In genomic region chr3:32684029-32684799, GRCh38 we compare ENCODE assay signal across 8 cellular contexts. TPM values are rescaled to one million over a fixed set of nuclear protein-coding genes. Genes with fewer than 3 reads are reported as not detected.
A peak's percentile ranks its signal among the peaks of the same experiment; 100 is the strongest.
DNase-seq lines count a peak whose midpoint lies in the region; ATAC-seq, FAIRE-seq and TF ChIP-seq lines count a peak whose summit lies in the region.

No MANE protein-coding gene starts in this region.

- H3K9me1 ChIP-seq in keratinocyte (ENCODE audit: control insufficient read depth, extremely low read depth, insufficient read depth, low read length) = no peaks in the 10 kb centered on the region

- DNase-seq in SK-N-SH (no peak), keratinocyte (ENCODE audit: low read depth, low spot score) (no peak), suprapubic skin (ENCODE audit: low spot score in 2 of 2) (no peak)
- no peak for DNase-seq in activated T-helper 2 cell treated with anti-CD3 and anti-CD28 coated beads, Interferon-gamma antibody, Interleukin-2, Interleukin-4, amounts not matched to agents 10 μg/mL and 5 μg/mL and 100 μg/mL, durations not matched to agents 14 hours and 24 hours and 36 hours (ENCODE audit: low spot score)

- peaks cover 12% of the 10 kb centered on the region for H3K36me3 Mint-ChIP-seq in activated T-helper 2 cell treated with anti-CD3 and anti-CD28 coated beads, Interferon-gamma antibody, Interleukin-2, Interleukin-4, amounts not matched to agents 10 μg/mL and 5 μg/mL and 100 μg/mL, durations not matched to agents 14 hours and 24 hours and 36 hours (ENCODE audit: low read depth)

- H3K36me3 ChIP-seq in SK-N-SH (replicated peaks in 1 of 2; ENCODE audit: control insufficient read depth in 1 of 2, insufficient read depth in 2 of 2, low read length in 1 of 2) = peaks cover 2 to 7% of the 10 kb centered on the region in 2 experiments
- H3K36me3 ChIP-seq in keratinocyte (ENCODE audit: control insufficient read depth in 2 of 2, extremely low read depth in 1 of 2, insufficient read depth in 2 of 2, low read length in 2 of 2) = peaks cover 0 to 4% of the 10 kb centered on the region in 2 experiments
- no peaks in the 10 kb centered on the region for H3K36me3 ChIP-seq in suprapubic skin

- TF ChIP-seq CTCF in SK-N-SH (IDR thresholded peaks at IDR 0.05) (no peak), keratinocyte (optimal IDR thresholded peaks at IDR 0.05 in 1 of 3, IDR thresholded peaks at IDR 0.05 in 1 of 3, conservative IDR thresholded peaks at IDR 0.05 in 1 of 3; ENCODE audit: extremely low read depth in 1 of 3, insufficient read depth in 2 of 3, low read length in 3 of 3) (no peak), suprapubic skin (IDR thresholded peaks at IDR 0.05) (no peak)

- H3K27ac ChIP-seq in SK-N-SH (ENCODE audit: low read depth in 2 of 2, low read length in 1 of 2) (peak overlapping the region; percentile 72 to 76), keratinocyte (ENCODE audit: control insufficient read depth, insufficient read depth, low read length) (peak overlapping the region; percentile 57), suprapubic skin (peak overlapping the region; percentile 81)

- FAIRE-seq in keratinocyte (lab: Jason Lieb, UNC) = no peak

- H3K9me3 Mint-ChIP-seq in activated T-helper 2 cell treated with anti-CD3 and anti-CD28 coated beads, Interferon-gamma antibody, Interleukin-2, Interleukin-4, amounts not matched to agents 10 μg/mL and 5 μg/mL and 100 μg/mL, durations not matched to agents 14 hours and 24 hours and 36 hours = no peaks in the 10 kb centered on the region

- H3K4me3 ChIP-seq in SK-N-SH (ENCODE audit: low read depth in 2 of 2, low read length in 1 of 2) (peak overlapping the region; percentile 80 to 87), keratinocyte (ENCODE audit: control insufficient read depth in 2 of 3, extremely low read depth in 1 of 3, insufficient read depth in 2 of 3, low read depth in 1 of 3, low read length in 3 of 3) (peak overlapping the region; percentile 92 to 98 (median 95)), suprapubic skin (peak overlapping the region; percentile 93)

- peaks cover 3% of the 10 kb centered on the region for H3K27me3 Mint-ChIP-seq in activated T-helper 2 cell treated with anti-CD3 and anti-CD28 coated beads, Interferon-gamma antibody, Interleukin-2, Interleukin-4, amounts not matched to agents 10 μg/mL and 5 μg/mL and 100 μg/mL, durations not matched to agents 14 hours and 24 hours and 36 hours (ENCODE audit: low read depth)

- POLR2A ChIA-PET in SK-N-SH (lab: Yijun Ruan, JAX) = interaction anchor here (0.9 kb wide), 1 partner anchor 21 kb away, joined by 5 read pairs; no protein-coding TSS in a partner anchor

- ATAC-seq in SK-N-SH treated with all-trans-retinoic acid at 6 μM for 48 hours = no peak; the same call in 1 of the 3 replicates
- ATAC-seq in GM18505 (IDR thresholded peaks at IDR 0.05; ENCODE audit: unreplicated experiment) = no peak
- no peak for ATAC-seq in GM21526 (IDR thresholded peaks at IDR 0.05; ENCODE audit: low FRiP score, unreplicated experiment)
- no peak for ATAC-seq in GM18870 (IDR thresholded peaks at IDR 0.05; ENCODE audit: unreplicated experiment)

- H3K4me3 Mint-ChIP-seq in activated T-helper 2 cell treated with anti-CD3 and anti-CD28 coated beads, Interferon-gamma antibody, Interleukin-2, Interleukin-4, amounts not matched to agents 10 μg/mL and 5 μg/mL and 100 μg/mL, durations not matched to agents 14 hours and 24 hours and 36 hours (ENCODE audit: low read depth) = peak overlapping the region; percentile 87

- H2AFZ ChIP-seq in SK-N-SH (ENCODE audit: low read depth) (peak overlapping the region; percentile 81), keratinocyte (ENCODE audit: control insufficient read depth, low read length) (peak overlapping the region; percentile 95)

- H3K27me3 ChIP-seq in SK-N-SH (ENCODE audit: insufficient read depth) = no peaks in the 10 kb centered on the region; the same call in 1 of the 2 replicates
- no peaks in the 10 kb centered on the region for H3K27me3 ChIP-seq in keratinocyte (ENCODE audit: control insufficient read depth, extremely low read depth, insufficient read depth, low read length)
- H3K27me3 ChIP-seq in suprapubic skin = no peaks in the 10 kb centered on the region

- H3K4me1 Mint-ChIP-seq in activated T-helper 2 cell treated with anti-CD3 and anti-CD28 coated beads, Interferon-gamma antibody, Interleukin-2, Interleukin-4, amounts not matched to agents 10 μg/mL and 5 μg/mL and 100 μg/mL, durations not matched to agents 14 hours and 24 hours and 36 hours (ENCODE audit: low read depth) = peaks cover 27% of the 10 kb centered on the region

- H3K4me2 ChIP-seq in SK-N-SH (peak overlapping the region; percentile 96; the same call in 1 of the 2 replicates), keratinocyte (ENCODE audit: control insufficient read depth, extremely low read depth, insufficient read depth, low read depth, low read length) (peak overlapping the region; percentile 81)

- no peaks in the 10 kb centered on the region for H3K9me3 ChIP-seq in SK-N-SH
- no peaks in the 10 kb centered on the region for H3K9me3 ChIP-seq in keratinocyte (ENCODE audit: control insufficient read depth, low read depth, low read length)
- no peaks in the 10 kb centered on the region for H3K9me3 ChIP-seq in suprapubic skin

- no peak for TF ChIP-seq RAD21 in SK-N-SH (IDR thresholded peaks at IDR 0.05; ENCODE audit: low read length)

- no peaks in the 10 kb centered on the region for H3K9me2 ChIP-seq in SK-N-SH

- H3K4me1 ChIP-seq in SK-N-SH (ENCODE audit: control insufficient read depth in 1 of 2, insufficient read depth in 2 of 2, low read depth in 1 of 2, low read length in 1 of 2) (peaks cover 0 to 7% of the 10 kb centered on the region in 2 experiments; a peak in 3 of 4 replicates), keratinocyte (ENCODE audit: control insufficient read depth, extremely low read depth, insufficient read depth, low read length) (peaks cover 19% of the 10 kb centered on the region), suprapubic skin (peaks cover 28% of the 10 kb centered on the region)

- dilution Hi-C loops in keratinocyte (cut with MboI; ENCODE audit: extremely low pct_ligation_motif_present, low sequenced_read_pairs) = no loop called here

- H3K9ac ChIP-seq in SK-N-SH = peak overlapping the region; percentile 81; the same call in 1 of the 2 replicates
- H3K9ac ChIP-seq in keratinocyte (ENCODE audit: control insufficient read depth, extremely low read depth, insufficient read depth, low read length) = peak overlapping the region; percentile 62

- TF ChIP-seq EP300 in SK-N-SH (IDR thresholded peaks at IDR 0.05; ENCODE audit: borderline replicate concordance in 1 of 2, low read depth in 1 of 2, low read length in 1 of 2) = no peak
- TF ChIP-seq EP300 in suprapubic skin (IDR thresholded peaks at IDR 0.05) = no peak

- intact Hi-C loops in activated T-helper 2 cell treated with anti-CD3 and anti-CD28 coated beads, Interferon-gamma antibody, Interleukin-2, Interleukin-4, amounts not matched to agents 10 μg/mL and 5 μg/mL and 100 μg/mL, durations not matched to agents 14 hours and 24 hours and 36 hours (cut with micrococcal nuclease) = loop anchor here (2.0 to 10.0 kb wide), 3 partner anchors 289 to 1151 kb away; partner anchors contain the start of genes CMTM7 and STT3B

- H3K27ac Mint-ChIP-seq in activated T-helper 2 cell treated with anti-CD3 and anti-CD28 coated beads, Interferon-gamma antibody, Interleukin-2, Interleukin-4, amounts not matched to agents 10 μg/mL and 5 μg/mL and 100 μg/mL, durations not matched to agents 14 hours and 24 hours and 36 hours = peak overlapping the region; percentile 90

- WGBS in SK-N-SH (ENCODE audit: low lambda C conversion rate) = 47% methylated on average over 4 of the region's 4 CpGs
- 31% methylated on average over 4 of the region's 4 CpGs for WGBS in suprapubic skin

- H3K79me2 ChIP-seq in SK-N-SH (ENCODE audit: insufficient read depth) = peaks cover 40% of the 10 kb centered on the region
- H3K79me2 ChIP-seq in keratinocyte (ENCODE audit: control insufficient read depth, insufficient read depth, low read length) = peaks cover 33% of the 10 kb centered on the region

- 0 out of 2 replicates have a peak, but pooled peaks cover 5% of the 10 kb centered on the region for H4K20me1 ChIP-seq in SK-N-SH (ENCODE audit: insufficient read depth)
- H4K20me1 ChIP-seq in keratinocyte (ENCODE audit: control insufficient read depth, extremely low read depth, insufficient read depth, low read length) = no peaks in the 10 kb centered on the region

- TF ChIP-seq POLR2A in suprapubic skin (IDR thresholded peaks at IDR 0.05) = no peak
- TF ChIP-seq POLR2A in GM18505 (IDR thresholded peaks at IDR 0.05; ENCODE audit: borderline replicate concordance, extremely low read depth, insufficient read depth, insufficient read length) = no peak

- peaks cover 4% of the 10 kb centered on the region for H3F3A ChIP-seq in SK-N-SH (replicated peaks; ENCODE audit: insufficient read depth)

- CTCF ChIA-PET in SK-N-SH (lab: Yijun Ruan, JAX) = interaction anchor here (0.9 to 1.5 kb wide), 6 partner anchors 9 to 321 kb away, joined by 3 to 5 read pairs (median 3); no protein-coding TSS in a partner anchor

TF ChIP-seq in SK-N-SH treated with all-trans-retinoic acid at 6 μM for 48 hours, 23 proteins besides CTCF, POLR2A, EP300 and RAD21 (continues in another document):
- TF ChIP-seq OSR1 (CRISPR knock-in tag; IDR thresholded peaks at IDR 0.05) (no peak), RARB (CRISPR knock-in tag; IDR thresholded peaks at IDR 0.05) (no peak)

RNA-seq across cellular contexts. Expression of gene CNOT10, which starts 0.8 kb away (rescaled TPM):
- polyA plus RNA-seq in SK-N-SH (2012; rRNA removed) (23.5 and 27.4 TPM in 2 replicates), keratinocyte (20.8 to 24.2 TPM (median 21.7 TPM) in 3 replicates)
- 20.6 and 23.8 TPM in 2 replicates for polyA plus RNA-seq in SK-N-SH (2012; cell fraction: cytosol; rRNA removed)
- polyA plus RNA-seq in SK-N-SH (2012; cell fraction: nucleus; rRNA removed) = 21.0 and 30.4 TPM in 2 replicates
- total RNA-seq in activated T-helper 2 cell treated with anti-CD3 and anti-CD28 coated beads, Interferon-gamma antibody, Interleukin-2, Interleukin-4, amounts not matched to agents 10 μg/mL and 5 μg/mL and 100 μg/mL, durations not matched to agents 14 hours and 24 hours and 36 hours = 51.5 and 53.5 TPM in 2 replicates
- polyA plus RNA-seq in keratinocyte (2011; ENCODE audit: low read depth) = 14.9 TPM
- polyA plus RNA-seq in keratinocyte (2011; cell fraction: cytosol; rRNA removed) = 17.4 and 26.2 TPM in 2 replicates
- polyA plus RNA-seq in keratinocyte (2011; cell fraction: nucleus; rRNA removed) = 29.3 and 32.0 TPM in 2 replicates
- polyA plus RNA-seq in keratinocyte (2012; ENCODE audit: low replicate concordance) = 11.5 and 13.2 TPM in 2 replicates
- 8.5 to 21.6 TPM (median 15.0 TPM) in 3 replicates for polyA minus RNA-seq in keratinocyte
- 17.1 TPM for polyA minus RNA-seq in keratinocyte (2011; cell fraction: cytosol; rRNA and poly(A)+ RNA removed)
- 9.7 and 18.6 TPM in 2 replicates for polyA minus RNA-seq in keratinocyte (2011; cell fraction: nucleus; rRNA and poly(A)+ RNA removed)
- total RNA-seq in suprapubic skin = 10 to 100 TPM; 22.9 to 49.2 (median 28.4) TPM
